5 cellular contexts compared by ENCODE assay signal in the genomic region with DNA sequence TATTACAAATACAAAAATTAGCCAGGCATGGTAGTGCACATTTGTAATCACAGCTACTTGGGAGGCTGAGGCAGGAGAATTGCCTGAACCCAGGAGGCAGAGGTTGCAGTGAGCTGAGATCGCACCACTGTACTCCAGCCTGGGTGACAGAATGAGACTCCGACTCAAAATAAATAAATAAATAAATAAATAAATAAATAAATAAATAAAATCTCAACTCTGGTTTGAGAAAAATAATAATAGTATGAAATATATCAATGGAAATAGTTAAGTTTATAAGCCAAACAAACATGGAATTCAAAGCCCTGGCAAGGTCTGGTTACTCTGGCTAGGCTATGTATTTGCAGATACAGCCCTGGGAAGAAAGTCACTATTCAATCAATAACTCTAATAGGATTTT. TPM values are rescaled to one million over a fixed set of nuclear protein-coding genes. Genes with fewer than 3 reads are reported as not detected.
"Had no signal": no experiment of that assay in that cellular context is flagged by ENCODE, and none has a peak within 500 bp of the region (broad histone marks: within the 10 kb centered on the region; RNA-seq: fewer than 3 reads in every experiment).

No MANE protein-coding gene starts in this region.

RNA-seq across cellular contexts. Expression of a gene that starts 45.7 kb away (rescaled TPM):
- total RNA-seq: activated T-helper 1 cell treated with anti-CD3 and anti-CD28 coated beads, Interleukin-12 subunit alpha, Interleukin-12 subunit beta, Interleukin-2, Interleukin-4 antibody, amounts not matched to agents 30 ng/mL and 10 ng/mL and 1 ng/mL, durations not matched to agents 14 hours and 24 hours and 36 hours; Peyer's patch; Right ventricle myocardium superior had no signal
- polyA plus RNA-seq: K562, SK-N-SH had no signal
